9 cellular contexts compared by ENCODE assay signal in genomic region chr14:105473033-105473676, GRCh38. TPM values are rescaled to one million over a fixed set of nuclear protein-coding genes. Genes with fewer than 3 reads are reported as not detected.
A peak's percentile ranks its signal among the peaks of the same experiment; 100 is the strongest.
DNase-seq lines count a peak whose midpoint lies in the region; ATAC-seq and TF ChIP-seq lines count a peak whose summit lies in the region.
"Had no signal": no experiment of that assay in that cellular context is flagged by ENCODE, and none has a peak within 500 bp of the region (broad histone marks: within the 10 kb centered on the region; RNA-seq: fewer than 3 reads in every experiment).

No MANE protein-coding gene starts in this region.

- H3K27ac ChIP-seq in CD4-positive, alpha-beta T cell (ENCODE audit: low read depth, low read length) = no peak overlapping the region
- peak overlapping the region; percentile 81 for H3K27ac ChIP-seq in parathyroid adenoma
- H3K27ac ChIP-seq in GM23248 = no peak overlapping the region
- H3K27ac ChIP-seq: neutrophil had no signal

- no peak for DNase-seq in CD4-positive, alpha-beta T cell
- DNase-seq in NCI-H1092 (lab: John Stamatoyannopoulos, UW) = peak; percentile 71
- no peak for DNase-seq in occipital lobe (lab: John Stamatoyannopoulos, UW)
- no peak for DNase-seq in GM23248
- DNase-seq in activated CD4-positive, alpha-beta T cell treated with anti-CD3 and anti-CD28 coated beads for 48 hours = no peak

- in situ Hi-C loops in GM23248 (cut with MboI) = no loop called here

- no peak overlapping the region for H3K27ac Mint-ChIP-seq in CD4-positive, alpha-beta T cell

- H3K4me1 ChIP-seq in endocrine pancreas (ENCODE audit: control insufficient read depth, insufficient read depth, low read length) = no peaks in the 10 kb centered on the region
- peaks cover 14% of the 10 kb centered on the region for H3K4me1 ChIP-seq in parathyroid adenoma
- H3K4me1 ChIP-seq in GM23248 (ENCODE audit: insufficient read depth) = peaks cover 12% of the 10 kb centered on the region

- H3K9me2 ChIP-seq in GM23248 (ENCODE audit: insufficient read depth) = no peaks in the 10 kb centered on the region

- WGBS in GM23248 (ENCODE audit: low coverage in 1 of 2, low lambda C conversion rate in 2 of 2, missing lambda C conversion rate in 2 of 2), 2 experiments = 31 to 40% methylated on average over 7 of the region's 7 CpGs

- TF ChIP-seq CTCF in CD4-positive, alpha-beta T cell (IDR thresholded peaks at IDR 0.05) = no peak
- TF ChIP-seq CTCF in parathyroid adenoma (IDR thresholded peaks at IDR 0.05) = no peak

- no peaks in the 10 kb centered on the region for H3K9me3 Mint-ChIP-seq in CD4-positive, alpha-beta T cell

- H3K36me3 Mint-ChIP-seq in CD4-positive, alpha-beta T cell (ENCODE audit: low read depth) = no peaks in the 10 kb centered on the region

- peak overlapping the region; percentile 94 for H2AFZ ChIP-seq in parathyroid adenoma
- no peak overlapping the region for H2AFZ ChIP-seq in GM23248

- peaks cover 16% of the 10 kb centered on the region for H3K4me1 Mint-ChIP-seq in CD4-positive, alpha-beta T cell (ENCODE audit: low read depth)

- H4K20me1 ChIP-seq in GM23248 (ENCODE audit: insufficient read depth) = no peaks in the 10 kb centered on the region

- H3K4me3 Mint-ChIP-seq in CD4-positive, alpha-beta T cell = peak overlapping the region; percentile 20

- no peaks in the 10 kb centered on the region for H3K9me3 ChIP-seq in CD4-positive, alpha-beta T cell (ENCODE audit: control insufficient read depth, low read length)
- H3K9me3 ChIP-seq in endocrine pancreas (ENCODE audit: control insufficient read depth, low read length) (no peaks in the 10 kb centered on the region), parathyroid adenoma (ENCODE audit: control insufficient read depth, low read length) (no peaks in the 10 kb centered on the region), GM23248 (ENCODE audit: low read depth) (no peaks in the 10 kb centered on the region)
- H3K9me3 ChIP-seq: neutrophil had no signal

- no peaks in the 10 kb centered on the region for H3K79me2 ChIP-seq in parathyroid adenoma
- peaks cover 10% of the 10 kb centered on the region for H3K79me2 ChIP-seq in GM23248 (ENCODE audit: insufficient read depth)

- no peaks in the 10 kb centered on the region for H3K27me3 Mint-ChIP-seq in CD4-positive, alpha-beta T cell

- ATAC-seq in CD4-positive, alpha-beta T cell (ENCODE audit: poor library complexity) = no peak
- ATAC-seq in HG02840 (IDR thresholded peaks at IDR 0.05; ENCODE audit: low FRiP score, unreplicated experiment) = no peak

- POLR2A ChIA-PET in CD4-positive, alpha-beta T cell (lab: Charles Lee) = interaction anchor here (1.0 to 1.6 kb wide), 5 partner anchors 9 to 102 kb away, joined by 3 to 6 read pairs (median 4); partner anchors contain the start of gene TEDC1

- intact Hi-C loops in CD4-positive, alpha-beta T cell (cut with DNase I, micrococcal nuclease) = no loop called here

- H3K4me3 ChIP-seq in endocrine pancreas (ENCODE audit: control insufficient read depth, insufficient read depth, low read length) (no peak overlapping the region), parathyroid adenoma (ENCODE audit: low read depth, low read length) (no peak overlapping the region), GM23248 (no peak overlapping the region)

- CTCF ChIA-PET in CD4-positive, alpha-beta T cell (lab: Charles Lee) = interaction anchor here (4.6 kb wide), 1 partner anchor 17 kb away, joined by 28 read pairs; the partner anchor contains the start of gene TEDC1

- H3K4me2 ChIP-seq in parathyroid adenoma (ENCODE audit: low read length) = peak overlapping the region; percentile 83
- no peak overlapping the region for H3K4me2 ChIP-seq in GM23248 (ENCODE audit: unreplicated experiment)

- peak overlapping the region; percentile 65 for H3K9ac ChIP-seq in endocrine pancreas (ENCODE audit: control insufficient read depth, insufficient read depth, low read length)
- no peak overlapping the region for H3K9ac ChIP-seq in parathyroid adenoma
- H3K9ac ChIP-seq in GM23248 = no peak overlapping the region; the same call in 1 of the 2 replicates

- H3K36me3 ChIP-seq in endocrine pancreas (ENCODE audit: control insufficient read depth, insufficient read depth, low read length) (no peaks in the 10 kb centered on the region), parathyroid adenoma (ENCODE audit: control insufficient read depth, insufficient read depth, low read length) (no peaks in the 10 kb centered on the region), GM23248 (ENCODE audit: low read depth) (0 out of 2 replicates have a peak, but pooled peaks cover 3% of the 10 kb centered on the region)

- peaks cover 10% of the 10 kb centered on the region for H3K27me3 ChIP-seq in CD4-positive, alpha-beta T cell (ENCODE audit: control insufficient read depth, insufficient read depth, low read length)
- H3K27me3 ChIP-seq in endocrine pancreas (ENCODE audit: control insufficient read depth, insufficient read depth, low read length) (no peaks in the 10 kb centered on the region), parathyroid adenoma (ENCODE audit: control insufficient read depth, insufficient read depth, low read length) (no peaks in the 10 kb centered on the region), GM23248 (replicated peaks; ENCODE audit: insufficient read depth) (no peaks in the 10 kb centered on the region)

- no peaks in the 10 kb centered on the region for H3F3A ChIP-seq in GM23248 (ENCODE audit: insufficient read depth)

RNA-seq across cellular contexts. Expression of gene CRIP2, which starts 1.5 kb away (rescaled TPM):
- 10 to 100 TPM; 62.5 to 68.3 TPM for total RNA-seq in CD4-positive, alpha-beta T cell
- 70.2 TPM for total RNA-seq in occipital lobe
- total RNA-seq in GM23248 (2014; rRNA removed; shearing (Covaris generic)) = 149 and 188 TPM in 2 replicates
- polyA plus RNA-seq in GM23248 (2016; fragmentation: Nextera tagmentation; extraction: Ambion mirVana) = 317 and 319 TPM in 2 replicates

RNA-seq across cellular contexts. Expression of gene CRIP1, which starts 13.5 kb away (rescaled TPM):
- total RNA-seq in CD4-positive, alpha-beta T cell = 100 to 1,000 TPM; 250 to 258 TPM
- total RNA-seq in occipital lobe = 0.94 TPM
- 1.8 and 12.3 TPM in 2 replicates for total RNA-seq in GM23248 (2014; rRNA removed; shearing (Covaris generic))
- 32.7 and 37.7 TPM in 2 replicates for polyA plus RNA-seq in GM23248 (2016; fragmentation: Nextera tagmentation; extraction: Ambion mirVana)

RNA-seq across cellular contexts. Expression of gene TEDC1, which starts 17.9 kb away (rescaled TPM):
- total RNA-seq in CD4-positive, alpha-beta T cell = 100 to 1,000 TPM; 102 to 108 TPM
- total RNA-seq in occipital lobe = 5.6 TPM
- total RNA-seq in GM23248 (2014; rRNA removed; shearing (Covaris generic)) = 8.7 and 9.8 TPM in 2 replicates
- polyA plus RNA-seq in GM23248 (2016; fragmentation: Nextera tagmentation; extraction: Ambion mirVana) = 4.0 and 6.4 TPM in 2 replicates

RNA-seq across cellular contexts. Expression of gene TMEM121, which starts 53.2 kb away (rescaled TPM):
- total RNA-seq in CD4-positive, alpha-beta T cell = 1 to 10 TPM; 1.6 to 1.7 TPM
- total RNA-seq in occipital lobe = 23.1 TPM
- 11.1 and 20.5 TPM in 2 replicates for total RNA-seq in GM23248 (2014; rRNA removed; shearing (Covaris generic))
- polyA plus RNA-seq in GM23248 (2016; fragmentation: Nextera tagmentation; extraction: Ambion mirVana) = 4.1 and 5.8 TPM in 2 replicates

RNA-seq across cellular contexts. Expression of gene MTA1, which starts 53.5 kb away (rescaled TPM):
- total RNA-seq in CD4-positive, alpha-beta T cell = 100 to 1,000 TPM; 107 to 113 TPM
- 37.0 TPM for total RNA-seq in occipital lobe
- total RNA-seq in GM23248 (2014; rRNA removed; shearing (Covaris generic)) = 37.0 and 50.3 TPM in 2 replicates
- polyA plus RNA-seq in GM23248 (2016; fragmentation: Nextera tagmentation; extraction: Ambion mirVana) = 8.1 and 9.6 TPM in 2 replicates

Comparison
In these comparisons a context has a peak if more than half of its experiments do, and no peak if none do; other contexts are left out.
1. RNA of gene CRIP1, which starts 13.5 kb away (total RNA-seq): 250 to 258 TPM in CD4-positive, alpha-beta T cell; 1.8 to 12.3 TPM in GM23248 and 0.94 TPM in occipital lobe (single experiment); every median in the first group is over 10 times any median in the second.